ENCODE assay signal across 8 cellular contexts in the genomic region with DNA sequence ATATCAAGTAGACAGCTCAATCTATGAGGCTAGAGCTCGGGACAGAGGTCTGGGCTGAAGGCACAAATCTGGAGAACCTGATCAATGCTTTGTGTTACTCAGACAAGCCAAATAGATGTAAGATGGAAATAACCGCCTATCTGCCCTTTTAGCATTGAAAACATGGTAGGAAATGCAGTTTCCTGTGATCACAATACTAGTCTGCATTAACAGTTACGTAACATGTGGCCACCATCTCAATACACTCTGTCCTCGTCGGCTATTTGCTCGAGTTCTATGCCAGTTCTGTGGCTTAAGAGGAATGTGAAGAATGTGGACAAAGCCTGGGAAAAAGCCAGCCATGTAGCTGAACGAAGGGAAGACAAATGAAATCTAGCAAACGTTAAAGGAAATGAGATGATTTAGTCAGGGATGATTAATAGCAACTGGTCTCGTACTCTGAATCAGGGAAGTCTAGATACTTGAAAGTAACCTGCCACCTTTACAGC.
DNase-seq lines count a peak whose midpoint lies in the region; ATAC-seq, FAIRE-seq and TF ChIP-seq lines count a peak whose summit lies in the region.
"Had no signal": no experiment of that assay in that cellular context is flagged by ENCODE, and none has a peak within 500 bp of the region (broad histone marks: within the 10 kb centered on the region; RNA-seq: fewer than 3 reads in every experiment).

No MANE protein-coding gene starts in this region.

- H3K36me3 ChIP-seq in keratinocyte (ENCODE audit: control insufficient read depth in 2 of 2, extremely low read depth in 1 of 2, insufficient read depth in 2 of 2, low read length in 2 of 2) (peaks cover 0 to 1% of the 10 kb centered on the region in 2 experiments), thyroid gland (no peaks in the 10 kb centered on the region)

- TF ChIP-seq CTCF in keratinocyte (optimal IDR thresholded peaks at IDR 0.05 in 1 of 3, IDR thresholded peaks at IDR 0.05 in 1 of 3, conservative IDR thresholded peaks at IDR 0.05 in 1 of 3; ENCODE audit: extremely low read depth in 1 of 3, insufficient read depth in 2 of 3, low read length in 3 of 3) (no peak), thyroid gland (IDR thresholded peaks at IDR 0.05) (no peak)

- no peak for ATAC-seq in GM21737 (IDR thresholded peaks at IDR 0.05; ENCODE audit: unreplicated experiment)
- ATAC-seq in HG02840 (IDR thresholded peaks at IDR 0.05; ENCODE audit: low FRiP score, unreplicated experiment), result no peak

- H2AFZ ChIP-seq in keratinocyte (ENCODE audit: control insufficient read depth, low read length), result no peak overlapping the region

- no peaks in the 10 kb centered on the region for H3K9me1 ChIP-seq in keratinocyte (ENCODE audit: control insufficient read depth, extremely low read depth, insufficient read depth, low read length)

- H3K9ac ChIP-seq in keratinocyte (ENCODE audit: control insufficient read depth, extremely low read depth, insufficient read depth, low read length), result peak overlapping the region; percentile 74

- dilution Hi-C loops in keratinocyte (cut with MboI; ENCODE audit: extremely low pct_ligation_motif_present, low sequenced_read_pairs), result no loop called here

- H3K4me2 ChIP-seq in keratinocyte (ENCODE audit: control insufficient read depth, extremely low read depth, insufficient read depth, low read depth, low read length), result peak overlapping the region; percentile 65

- H3K4me1 ChIP-seq in keratinocyte (ENCODE audit: control insufficient read depth, extremely low read depth, insufficient read depth, low read length) (peaks cover 42% of the 10 kb centered on the region), thyroid gland (peaks cover 20 to 27% of the 10 kb centered on the region in 2 donors)

- intact Hi-C loops in thyroid gland (cut with DNase I), result no loop called here

- no peaks in the 10 kb centered on the region for H3K27me3 ChIP-seq in keratinocyte (ENCODE audit: control insufficient read depth, extremely low read depth, insufficient read depth, low read length)
- H3K27me3 ChIP-seq in thyroid gland, result no peaks in the 10 kb centered on the region

- FAIRE-seq in keratinocyte (lab: Jason Lieb, UNC), result peak; percentile 97

- DNase-seq in HT1080 (ENCODE audit: low read depth), result peak; percentile 100
- peak; percentile 99 for DNase-seq in astrocyte of the hippocampus (ENCODE audit: low read depth, low spot score)
- DNase-seq in keratinocyte (ENCODE audit: low read depth, low spot score), result peak; percentile 93
- DNase-seq in thyroid gland, result peak; percentile 82 to 84
- no peak for DNase-seq in NCI-H524 (lab: John Stamatoyannopoulos, UW)

- H3K9me3 ChIP-seq in keratinocyte (ENCODE audit: control insufficient read depth, low read depth, low read length), result no peaks in the 10 kb centered on the region
- H3K9me3 ChIP-seq in thyroid gland, result no peaks in the 10 kb centered on the region

- no peak overlapping the region for H3K4me3 ChIP-seq in keratinocyte (ENCODE audit: control insufficient read depth in 2 of 3, extremely low read depth in 1 of 3, insufficient read depth in 2 of 3, low read depth in 1 of 3, low read length in 3 of 3)
- H3K4me3 ChIP-seq in thyroid gland (replicated peaks in 1 of 3), result no peak overlapping the region

- TF ChIP-seq POLR2A in thyroid gland (IDR thresholded peaks at IDR 0.05), result peak in 1 of 2 donors; percentile 51

- peaks cover 8% of the 10 kb centered on the region for H3K79me2 ChIP-seq in keratinocyte (ENCODE audit: control insufficient read depth, insufficient read depth, low read length)

- no peaks in the 10 kb centered on the region for H4K20me1 ChIP-seq in keratinocyte (ENCODE audit: control insufficient read depth, extremely low read depth, insufficient read depth, low read length)

- WGBS in thyroid gland, 2 donors, result 13 to 17% methylated on average over 9 of the region's 9 CpGs

- H3K27ac ChIP-seq in keratinocyte (ENCODE audit: control insufficient read depth, insufficient read depth, low read length) (peak overlapping the region; percentile 97), thyroid gland (peak overlapping the region; percentile 85 to 91 (median 89))
- H3K27ac ChIP-seq: HL-60 had no signal

Comparison
In these comparisons a context has a peak if more than half of its experiments do, and no peak if none do; other contexts are left out.
1. DNase-seq: peak in HT1080 (single experiment), astrocyte of the hippocampus (single experiment), keratinocyte (single experiment) and thyroid gland (2 of 2); none in NCI-H524 (0 of 2).